Comparison of ENCODE assay signal across 8 cellular contexts in the genomic region with DNA sequence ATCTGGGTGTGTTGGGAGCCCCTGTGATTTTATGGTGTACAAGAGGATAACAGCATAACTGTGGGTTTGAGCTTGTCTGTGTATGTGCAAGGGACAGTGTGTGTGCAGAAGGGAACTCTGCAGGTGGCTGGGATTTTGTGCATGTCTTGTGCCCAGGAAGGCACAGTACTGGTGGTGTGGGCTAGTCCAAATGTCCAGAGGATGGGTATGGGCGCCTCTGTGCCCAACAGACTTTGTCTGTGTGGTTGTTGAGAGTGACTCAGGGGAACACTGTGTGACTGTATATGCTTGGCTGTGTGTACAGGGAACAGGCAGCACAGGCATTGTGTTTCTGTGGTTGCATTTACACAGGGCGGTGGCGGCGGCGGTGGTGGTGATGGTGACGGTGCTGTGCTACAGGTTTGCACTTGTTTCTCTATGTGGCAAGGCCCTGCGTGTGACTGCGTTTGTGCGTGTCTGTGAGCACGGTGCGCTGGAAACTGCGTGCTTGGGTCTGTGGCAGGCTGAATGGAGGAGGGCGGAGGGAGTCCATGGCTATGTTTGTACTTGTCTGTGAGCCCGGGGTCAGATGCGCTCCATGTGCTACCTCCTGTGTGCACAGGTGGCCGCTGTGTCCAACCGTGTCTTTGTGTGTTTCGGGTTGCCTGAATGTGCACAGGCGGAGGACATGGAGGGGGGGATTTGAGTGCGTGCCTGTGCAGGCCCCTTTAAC. TPM values are rescaled to one million over a fixed set of nuclear protein-coding genes. Genes with fewer than 3 reads are reported as not detected.
DNase-seq lines count a peak whose midpoint lies in the region; FAIRE-seq and TF ChIP-seq lines count a peak whose summit lies in the region.

No MANE protein-coding gene starts in this region.

- no peaks in the 10 kb centered on the region for H4K20me1 ChIP-seq in smooth muscle cell (ENCODE audit: low read depth)

- peak; percentile 82 for DNase-seq in NCI-H2227 (lab: John Stamatoyannopoulos, UW; ENCODE audit: unreplicated experiment)
- peak; percentile 54 for DNase-seq in activated CD8-positive, alpha-beta memory T cell treated with anti-CD3 and anti-CD28 coated beads, Interleukin-2, amount 50 U/mL, for 1 hour (ENCODE audit: extremely low read depth)
- DNase-seq in epithelial cell of prostate (ENCODE audit: low read depth, low spot score): peak; percentile 99
- DNase-seq in smooth muscle cell (lab: John Stamatoyannopoulos, UW; ENCODE audit: unreplicated experiment): no peak
- no peak for DNase-seq in kidney tubule cell (ENCODE audit: low spot score)
- no peak for DNase-seq in D721Med (ENCODE audit: insufficient read length, low spot score)
- no peak for DNase-seq in NK-92 treated with Interleukin-12 subunit alpha and Interleukin-12 subunit beta, amount 100 ng/mL, for 24 hours (lab: John Stamatoyannopoulos, UW)
- no peak for DNase-seq in GM10266 (ENCODE audit: extremely low spot score)

- no peak for TF ChIP-seq CTCF in smooth muscle cell (IDR thresholded peaks at IDR 0.05; ENCODE audit: borderline replicate concordance, insufficient read depth, poor library complexity, severe bottlenecking)
- no peak for TF ChIP-seq CTCF in D721Med (IDR thresholded peaks at IDR 0.05; ENCODE audit: insufficient read depth, missing control alignments)
- TF ChIP-seq CTCF in GM10266 (IDR thresholded peaks at IDR 0.05; ENCODE audit: control insufficient read depth, insufficient read depth, low read depth, missing control alignments): no peak

- no peaks in the 10 kb centered on the region for H3K27me3 ChIP-seq in smooth muscle cell (ENCODE audit: low read depth)

- no peaks in the 10 kb centered on the region for H3K9me3 ChIP-seq in smooth muscle cell (replicated peaks; ENCODE audit: low read depth)

- peak overlapping the region; percentile 62 for H3K4me2 ChIP-seq in smooth muscle cell

- no peak overlapping the region for H3K9ac ChIP-seq in smooth muscle cell (ENCODE audit: low read depth)

- H3K36me3 ChIP-seq in smooth muscle cell (ENCODE audit: low read depth): no peaks in the 10 kb centered on the region

- peaks cover 73% of the 10 kb centered on the region for H3K4me1 ChIP-seq in smooth muscle cell (ENCODE audit: low read depth)

- H3K79me2 ChIP-seq in smooth muscle cell (ENCODE audit: low read depth): no peaks in the 10 kb centered on the region

- peaks cover 23% of the 10 kb centered on the region for H3F3A ChIP-seq in smooth muscle cell (ENCODE audit: low read depth)

- no peak overlapping the region for H3K4me3 ChIP-seq in smooth muscle cell

- no peak overlapping the region for H2AFZ ChIP-seq in smooth muscle cell (ENCODE audit: low read depth)

- WGBS in smooth muscle cell (ENCODE audit: low lambda C conversion rate): 88% methylated on average over 20 of the region's 20 CpGs

- H3K27ac ChIP-seq in epithelial cell of prostate (peak overlapping the region; percentile 79), smooth muscle cell (ENCODE audit: low read depth) (peak overlapping the region; percentile 13)

- no peak for FAIRE-seq in D721Med (lab: Jason Lieb, UNC)

RNA-seq across cellular contexts. Expression of a gene that starts 32.3 kb away (rescaled TPM):
- total RNA-seq in smooth muscle cell: 26.7 and 34.3 TPM in 2 replicates
- polyA plus RNA-seq in smooth muscle cell: 46.1 and 76.2 TPM in 2 replicates

Comparison
In these comparisons a context has a peak if more than half of its experiments do, and no peak if none do; other contexts are left out.
1. DNase-seq: peak in NCI-H2227 (single experiment), activated CD8-positive, alpha-beta memory T cell treated with anti-CD3 and anti-CD28 coated beads, Interleukin-2, amount 50 U/mL, for 1 hour (single experiment) and epithelial cell of prostate (single experiment); none in smooth muscle cell (single experiment), kidney tubule cell (single experiment), D721Med (single experiment), NK-92 treated with Interleukin-12 subunit alpha and Interleukin-12 subunit beta, amount 100 ng/mL, for 24 hours (single experiment) and GM10266 (single experiment).